In genomic region chr18:26421931-26422330, GRCh38 we compare ENCODE assay signal across 2 cellular contexts.
TF ChIP-seq lines count a peak whose summit lies in the region.

No MANE protein-coding gene starts in this region.

TF ChIP-seq in H1, 55 proteins besides CTCF, POLR2A, EP300 and RAD21 (continued from another document):
- TF ChIP-seq TAF1 (IDR thresholded peaks at IDR 0.05; ENCODE audit: low read depth, low read length), result no peak
- TF ChIP-seq SRF (IDR thresholded peaks at IDR 0.05; ENCODE audit: low read depth, low read length), result no peak
- no peak for TF ChIP-seq CREB1 (IDR thresholded peaks at IDR 0.05)
- no peak for TF ChIP-seq BCL11A (IDR thresholded peaks at IDR 0.05; ENCODE audit: low read depth in 2 of 2, low read length in 2 of 2)
- TF ChIP-seq SUZ12 (IDR thresholded peaks at IDR 0.05; ENCODE audit: low read length), result no peak
- TF ChIP-seq RBBP5 (IDR thresholded peaks at IDR 0.05; ENCODE audit: borderline replicate concordance, low read depth, low read length), result no peak
- no peak for TF ChIP-seq CHD2 (IDR thresholded peaks at IDR 0.05; ENCODE audit: low read length)
- no peak for TF ChIP-seq RNF2 (IDR thresholded peaks at IDR 0.05; ENCODE audit: borderline replicate concordance, low read depth, low read length, missing control alignments, poor library complexity, severe bottlenecking)
- TF ChIP-seq KDM1A (IDR thresholded peaks at IDR 0.05; ENCODE audit: borderline replicate concordance, low read length), result no peak
- TF ChIP-seq GABPA (IDR thresholded peaks at IDR 0.05; ENCODE audit: borderline replicate concordance, insufficient read depth, low read length), result no peak
- TF ChIP-seq GTF2F1 (IDR thresholded peaks at IDR 0.05; ENCODE audit: borderline replicate concordance, low read depth, low read length), result no peak
- TF ChIP-seq SIN3A (conservative IDR thresholded peaks at IDR 0.05 in 1 of 2, IDR thresholded peaks at IDR 0.05 in 1 of 2; ENCODE audit: low read depth in 1 of 2, low read length in 2 of 2), result no peak
TF ChIP-seq in H1: peak in this region for 0.

TF ChIP-seq in HepG2, 621 proteins besides CTCF, POLR2A, EP300 and RAD21 (continued from another document):
- TF ChIP-seq ZNF614 (CRISPR knock-in tag; IDR thresholded peaks at IDR 0.05; ENCODE audit: borderline replicate concordance) (no peak), ZNF773 (CRISPR knock-in tag; IDR thresholded peaks at IDR 0.05; ENCODE audit: borderline replicate concordance) (no peak), ZKSCAN1 (IDR thresholded peaks at IDR 0.05; ENCODE audit: low read length) (no peak), ETV5 (CRISPR knock-in tag; IDR thresholded peaks at IDR 0.05; ENCODE audit: borderline replicate concordance) (no peak), EZH2 (conservative IDR thresholded peaks at IDR 0.05; ENCODE audit: low read depth, low read length) (no peak), ZC3H13 (CRISPR knock-in tag; IDR thresholded peaks at IDR 0.05) (no peak), TP53 (CRISPR knock-in tag; conservative IDR thresholded peaks at IDR 0.05) (no peak), ELF3 (CRISPR knock-in tag; IDR thresholded peaks at IDR 0.05) (no peak), ZNF121 (CRISPR knock-in tag; IDR thresholded peaks at IDR 0.05) (no peak)
